Comparison of ENCODE assay signal across 15 cellular contexts in genomic region chr20:58511364-58511763, GRCh38.
DNase-seq lines count a peak whose midpoint lies in the region; TF ChIP-seq lines count a peak whose summit lies in the region.
"Had no signal": no experiment of that assay in that cellular context is flagged by ENCODE, and none has a peak within 500 bp of the region (broad histone marks: within the 10 kb centered on the region; RNA-seq: fewer than 3 reads in every experiment).

No MANE protein-coding gene starts in this region.

- DNase-seq in GM04504 (ENCODE audit: low read depth), result peak; percentile 50
- peak; percentile 1 to 62 for DNase-seq in NCI-H524 (lab: John Stamatoyannopoulos, UW)
- DNase-seq in brain microvascular endothelial cell, result peak; percentile 74
- peak; percentile 59 for DNase-seq in non-pigmented ciliary epithelial cell (ENCODE audit: low read depth)
- DNase-seq in NCI-H82 treated with DMSO at 0.1 percent for 48 hours (lab: John Stamatoyannopoulos, UW; ENCODE audit: unreplicated experiment), result no peak
- DNase-seq in stimulated activated CD4-positive, alpha-beta T cell treated with anti-CD3 and anti-CD28 coated beads, Interleukin-15, amount 100 ng/mL, for 24 hours, result no peak
- no peak for DNase-seq in NCI-H774 (lab: John Stamatoyannopoulos, UW)
- DNase-seq: anterior cingulate cortex; DMS153; esophagus squamous epithelium; NCI-H748 treated with DMSO at 0.1 percent for 48 hours; stimulated activated CD4-positive, alpha-beta T cell treated with anti-CD3 and anti-CD28 coated beads, Interleukin-2, amount 100 ng/mL, for 48 hours; substantia nigra; T-helper 9 cell had no signal

- H3K4me3 ChIP-seq in brain microvascular endothelial cell (ENCODE audit: low read depth, low read length), result no peak overlapping the region
- H3K4me3 ChIP-seq: esophagus squamous epithelium had no signal

- H3K36me3 ChIP-seq in brain microvascular endothelial cell (replicated peaks), result no peaks in the 10 kb centered on the region
- H3K36me3 ChIP-seq: esophagus squamous epithelium, neutrophil had no signal

- TF ChIP-seq CTCF in brain microvascular endothelial cell (IDR thresholded peaks at IDR 0.05; ENCODE audit: low read depth, low read length, missing control alignments), result no peak

- H3K27ac ChIP-seq in brain microvascular endothelial cell, result no peak overlapping the region
- H3K27ac ChIP-seq: esophagus squamous epithelium, neutrophil had no signal

- in situ Hi-C loops in brain microvascular endothelial cell (cut with HindIII; ENCODE audit: low pct_ligation_motif_present, low sequenced_read_pairs), result no loop called here

- peaks cover 39% of the 10 kb centered on the region for H3K27me3 ChIP-seq in brain microvascular endothelial cell (replicated peaks)

Comparison
In these comparisons a context has a peak if more than half of its experiments do, and no peak if none do; other contexts are left out.
1. DNase-seq: peak in GM04504 (single experiment), NCI-H524 (2 of 2), brain microvascular endothelial cell (single experiment) and non-pigmented ciliary epithelial cell (single experiment); none in NCI-H82 treated with DMSO at 0.1 percent for 48 hours (single experiment), stimulated activated CD4-positive, alpha-beta T cell treated with anti-CD3 and anti-CD28 coated beads, Interleukin-15, amount 100 ng/mL, for 24 hours (single experiment) and NCI-H774 (single experiment).